25 cellular contexts compared by ENCODE assay signal in genomic region chr2:150535176-150535575, GRCh38. TPM values are rescaled to one million over a fixed set of nuclear protein-coding genes. Genes with fewer than 3 reads are reported as not detected.
"Had no signal": no experiment of that assay in that cellular context is flagged by ENCODE, and none has a peak within 500 bp of the region (broad histone marks: within the 10 kb centered on the region; RNA-seq: fewer than 3 reads in every experiment).

No MANE protein-coding gene starts in this region.

- H3K36me3 ChIP-seq: adrenal gland, Peyer's patch, SJSA1 had no signal

- ATAC-seq: activated CD8-positive, alpha-beta T cell treated with anti-CD3 and anti-CD28 coated beads, Interleukin-2, amount 10 ng/mL, durations not matched to agents 7 days and 5 days; SK-N-SH treated with all-trans-retinoic acid at 6 μM for 48 hours; WTC11 had no signal

- H3K27ac ChIP-seq: adrenal gland, Peyer's patch, RWPE1, SJSA1 had no signal

- H3K27me3 ChIP-seq: adrenal gland, Peyer's patch, SJSA1 had no signal

- H3K4me3 ChIP-seq: adrenal gland, Peyer's patch, SJSA1 had no signal

- H3K9me3 ChIP-seq: adrenal gland, Peyer's patch had no signal

- DNase-seq: activated CD4-positive, alpha-beta T cell treated with anti-CD3 and anti-CD28 coated beads for 48 hours; activated CD4-positive, alpha-beta T cell treated with anti-CD3 and anti-CD28 coated beads, Interleukin-2, amount 50 U/mL, for 4 hours; activated CD4-positive, CD25-positive, alpha-beta regulatory T cell treated with anti-CD3 and anti-CD28 coated beads, Interleukin-2, amount 50 U/mL, for 72 hours; activated CD8-positive, alpha-beta memory T cell treated with anti-CD3 and anti-CD28 coated beads, Interleukin-2, amount 50 U/mL, for 48 hours; activated CD8-positive, alpha-beta T cell treated with anti-CD3 and anti-CD28 coated beads, Interleukin-2, amount 10 ng/mL, durations not matched to agents 7 days and 5 days; activated naive CD4-positive, alpha-beta T cell treated with anti-CD3 and anti-CD28 coated beads, Interleukin-2, amount 50 U/mL, for 16 hours; activated naive CD8-positive, alpha-beta T cell treated with anti-CD3 and anti-CD28 coated beads, Interleukin-2, amount 10 ng/mL, durations not matched to agents 7 days and 5 days; activated T-cell treated with anti-CD3 and anti-CD28 coated beads, Interleukin-2, amount 50 U/mL, for 1 hour; adrenal gland; anterior cingulate cortex; MM.1S; NCI-H1105; NCI-H1436; NCI-H1694 treated with DMSO at 0.1 percent for 48 hours; NCI-H2029 treated with DMSO at 0.1 percent for 48 hours; NCI-H345; NCI-H510A; Peyer's patch; SHP77; SW 1271 had no signal

- H3K4me1 ChIP-seq: adrenal gland, Peyer's patch had no signal

RNA-seq across cellular contexts. Expression of gene RND3, which starts 47.7 kb away (rescaled TPM):
- total RNA-seq: activated CD8-positive, alpha-beta T cell treated with anti-CD3 and anti-CD28 coated beads, Interleukin-2, amount 10 ng/mL, durations not matched to agents 7 days and 5 days; activated naive CD8-positive, alpha-beta T cell treated with anti-CD3 and anti-CD28 coated beads, Interleukin-2, amount 10 ng/mL, durations not matched to agents 7 days and 5 days; T-helper 1 cell treated with Interleukin-12 subunit alpha and Interleukin-12 subunit beta and Interleukin-4 antibody, amounts not matched to agents 30 ng/mL and 1 ng/mL, for 36 hours had no signal
